ENCODE assay signal across 14 cellular contexts in genomic region chr10:84171700-84172434, GRCh38. TPM values are rescaled to one million over a fixed set of nuclear protein-coding genes. Genes with fewer than 3 reads are reported as not detected.
DNase-seq lines count a peak whose midpoint lies in the region; ATAC-seq and TF ChIP-seq lines count a peak whose summit lies in the region.
"Not testable (repeated sequence)": the region's sequence is repeated elsewhere in the genome, so short reads cannot be mapped to it uniquely, and the experiment has no call there.
"Had no signal": no experiment of that assay in that cellular context is flagged by ENCODE, and none has a peak within 500 bp of the region (broad histone marks: within the 10 kb centered on the region; RNA-seq: fewer than 3 reads in every experiment).

No MANE protein-coding gene starts in this region.

- not testable (repeated sequence) for TF ChIP-seq POLR2A in Peyer's patch (IDR thresholded peaks at IDR 0.05)

- H3K27ac ChIP-seq in DOHH2 (ENCODE audit: low read depth, low read length) = peak overlapping the region; percentile 74
- peak overlapping the region in 3 of 4 donors; percentile 70 to 88 (median 88) for H3K27ac ChIP-seq in Peyer's patch
- peak overlapping the region; percentile 20 for H3K27ac ChIP-seq in hepatocyte

- H3K9me3 ChIP-seq in DOHH2 (ENCODE audit: control insufficient read depth, insufficient read depth, low read length); Peyer's patch; hepatocyte (ENCODE audit: low read depth): not testable (repeated sequence)

- not testable (repeated sequence) for DNase-seq in Peyer's patch; hepatocyte (ENCODE audit: low spot score)
- peak; percentile 76 for DNase-seq in osteocyte (ENCODE audit: extremely low spot score, unreplicated experiment)

- TF ChIP-seq CTCF in DOHH2 (IDR thresholded peaks at IDR 0.05; ENCODE audit: low read depth, low read length, poor library complexity, severe bottlenecking); Peyer's patch (IDR thresholded peaks at IDR 0.05); hepatocyte (IDR thresholded peaks at IDR 0.05; ENCODE audit: poor library complexity); osteocyte (IDR thresholded peaks at IDR 0.05): not testable (repeated sequence)

- H3K27me3 ChIP-seq in DOHH2 (ENCODE audit: control insufficient read depth, low read length); Peyer's patch; hepatocyte: not testable (repeated sequence)

- peak overlapping the region; percentile 58 for H3K4me2 ChIP-seq in DOHH2 (ENCODE audit: low read length)
- not testable (repeated sequence) for H3K4me2 ChIP-seq in hepatocyte

- H3K27ac Mint-ChIP-seq in osteocyte (ENCODE audit: unreplicated experiment) = not testable (repeated sequence)

- peaks cover 39% of the 10 kb centered on the region for H3K79me2 ChIP-seq in DOHH2 (ENCODE audit: control insufficient read depth, low read length)
- H3K79me2 ChIP-seq in hepatocyte = not testable (repeated sequence)

- H3K9me3 Mint-ChIP-seq in osteocyte (ENCODE audit: unreplicated experiment) = not testable (repeated sequence)

- H3K36me3 Mint-ChIP-seq in osteocyte (ENCODE audit: unreplicated experiment) = not testable (repeated sequence)

- not testable (repeated sequence) for H3K27me3 Mint-ChIP-seq in osteocyte (ENCODE audit: unreplicated experiment)

- not testable (repeated sequence) for H3K36me3 ChIP-seq in DOHH2 (ENCODE audit: control insufficient read depth, low read length); Peyer's patch; hepatocyte (replicated peaks; ENCODE audit: insufficient read depth, low read depth)

- 89% methylated on average over 21 of the region's 21 CpGs for WGBS in hepatocyte (ENCODE audit: low lambda C conversion rate, missing lambda C conversion rate)

- not testable (repeated sequence) for H3K4me3 Mint-ChIP-seq in osteocyte (ENCODE audit: unreplicated experiment)

- ATAC-seq in GM18870 (IDR thresholded peaks at IDR 0.05; ENCODE audit: unreplicated experiment) (peak; percentile 32), GM21367 (IDR thresholded peaks at IDR 0.05; ENCODE audit: unreplicated experiment) (peak; percentile 13), HG02798 (IDR thresholded peaks at IDR 0.05; ENCODE audit: poor library complexity, unreplicated experiment) (peak; percentile 39), HG03196 (IDR thresholded peaks at IDR 0.05; ENCODE audit: unreplicated experiment) (peak; percentile 12)

- not testable (repeated sequence) for H4K20me1 ChIP-seq in DOHH2 (ENCODE audit: control insufficient read depth, insufficient read depth, low read depth, low read length); hepatocyte (ENCODE audit: insufficient read depth, poor library complexity, severe bottlenecking)

- H3K4me3 ChIP-seq in DOHH2 (ENCODE audit: low read length) = peak overlapping the region; percentile 75
- not testable (repeated sequence) for H3K4me3 ChIP-seq in Peyer's patch, hepatocyte

- H3K4me1 Mint-ChIP-seq in osteocyte (ENCODE audit: unreplicated experiment) = not testable (repeated sequence)

- H2AFZ ChIP-seq in hepatocyte = not testable (repeated sequence)

- H3K4me1 ChIP-seq in DOHH2 (ENCODE audit: control insufficient read depth, low read length) = peaks cover 48% of the 10 kb centered on the region
- not testable (repeated sequence) for H3K4me1 ChIP-seq in Peyer's patch; hepatocyte (ENCODE audit: insufficient read depth)

- not testable (repeated sequence) for H3F3A ChIP-seq in DOHH2 (ENCODE audit: control insufficient read depth, insufficient read depth)

- not testable (repeated sequence) for H3K9me2 ChIP-seq in DOHH2 (replicated peaks; ENCODE audit: control insufficient read depth, low read length); hepatocyte (replicated peaks; ENCODE audit: insufficient read depth)

RNA-seq across cellular contexts. Expression of gene GPR15LG, which starts 1.7 kb away (rescaled TPM):
- total RNA-seq in Peyer's patch (10 to 100 TPM; 23.1 to 83.2 (median 52.2) TPM), hepatocyte (0.52 and 2.6 TPM in 2 replicates), osteocyte (not detected in 2 replicates)
- 0.45 and 1.9 TPM in 2 replicates for polyA plus RNA-seq in hepatocyte
- total RNA-seq: Caco-2, cardiac septum, GM23248, LHCN-M2, psoas muscle had no signal
- polyA plus RNA-seq: GM23248, immature natural killer cell had no signal

RNA-seq across cellular contexts. Expression of gene CDHR1, which starts 22.5 kb away (rescaled TPM):
- total RNA-seq in Peyer's patch (10 to 100 TPM; 22.6 to 87.0 (median 59.9) TPM), hepatocyte (0.03 and 0.24 TPM in 2 replicates), osteocyte (0.24 TPM in 1 of 2 replicates, not detected in the other)
- 0.17 TPM in 1 of 2 replicates, not detected in the other for polyA plus RNA-seq in hepatocyte
- total RNA-seq: Caco-2, GM23248, LHCN-M2 had no signal
- polyA plus RNA-seq: GM23248 had no signal

RNA-seq across cellular contexts. Expression of gene GHITM, which starts 32.6 kb away (rescaled TPM):
- total RNA-seq in Peyer's patch (100 to 1,000 TPM; 111 to 270 (median 143) TPM), hepatocyte (273 and 274 TPM in 2 replicates), osteocyte (105 and 106 TPM in 2 replicates)
- 190 and 215 TPM in 2 replicates for polyA plus RNA-seq in hepatocyte

RNA-seq across cellular contexts. Expression of gene LRIT2, which starts 53.5 kb away (rescaled TPM):
- total RNA-seq in Peyer's patch = not detected
- not detected in 2 replicates for total RNA-seq in hepatocyte
- polyA plus RNA-seq in hepatocyte = not detected in 2 replicates
- not detected in 2 replicates for total RNA-seq in osteocyte
- total RNA-seq: Caco-2, cardiac septum, GM23248, LHCN-M2, psoas muscle had no signal
- polyA plus RNA-seq: GM23248, immature natural killer cell, psoas muscle had no signal

Comparison
In these comparisons a context has a peak if more than half of its experiments do, and no peak if none do; other contexts are left out.
1. H3K27ac ChIP-seq: peak in every context shown above with its lines; median percentile 88 in Peyer's patch; 74 in DOHH2; 20 in hepatocyte.
2. RNA of gene CDHR1, which starts 22.5 kb away (total RNA-seq): 22.6 to 87.0 TPM in Peyer's patch; 0.24 TPM in osteocyte and 0.03 to 0.24 TPM in hepatocyte; every median in the first group is over 10 times any median in the second.
3. Peak in every context shown above with its lines, with median percentiles within 50 percentile points of each other: ATAC-seq.